Comparison of ENCODE assay signal across 27 cellular contexts in the genomic region with DNA sequence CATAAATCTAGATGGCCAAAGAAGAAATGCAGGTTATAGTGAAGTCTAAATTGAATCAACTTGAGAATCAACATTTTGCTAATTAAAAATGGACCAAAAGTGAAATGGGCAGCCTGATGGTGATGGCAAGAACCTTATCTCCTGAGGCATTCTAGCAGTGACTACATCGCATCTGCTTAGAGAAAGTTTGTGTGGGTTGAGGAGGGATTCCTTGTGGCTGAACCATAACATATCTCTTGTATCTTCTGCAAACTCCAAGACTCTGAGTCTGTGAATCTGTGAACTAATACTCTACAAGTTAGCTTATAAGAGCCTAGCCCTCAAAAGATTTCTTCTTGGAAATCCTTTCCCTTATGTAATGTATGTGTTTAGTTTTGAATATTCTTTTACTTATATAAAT.
"Had no signal": no experiment of that assay in that cellular context is flagged by ENCODE, and none has a peak within 500 bp of the region (broad histone marks: within the 10 kb centered on the region; RNA-seq: fewer than 3 reads in every experiment).

No MANE protein-coding gene starts in this region.

- H3K36me3 ChIP-seq: colonic mucosa, right lobe of liver had no signal

- H3K9me3 Mint-ChIP-seq: activated naive CD4-positive, alpha-beta T cell treated with anti-CD3 and anti-CD28 coated beads, Interleukin-2, amount 10 ng/mL, durations not matched to agents 7 days and 5 days; activated naive CD8-positive, alpha-beta T cell treated with anti-CD3 and anti-CD28 coated beads, Interleukin-2, amount 10 ng/mL, durations not matched to agents 7 days and 5 days; effector memory CD8-positive, alpha-beta T cell; natural killer cell treated with Interleukin-12 subunit alpha and Interleukin-12 subunit beta and Interleukin-15 and Interleukin-18, amount 100 ng/mL, for 72 hours; stimulated activated memory B cell treated with anti-CD40 and anti-IgM and Interleukin-4, amounts not matched to agents 10 μg/mL and 1 μg/mL and 100 μg/mL, for 72 hours; stimulated activated naive CD8-positive, alpha-beta T cell treated with anti-CD3 and anti-CD28 coated beads, Interleukin-15, amount 100 ng/mL, for 72 hours; T-helper 2 cell treated with Interferon-gamma antibody and Interleukin-4, amounts not matched to agents 5 μg/mL and 100 μg/mL, for 36 hours; type B pancreatic cell had no signal

- H3K4me3 ChIP-seq: colonic mucosa, mucosa of descending colon, right lobe of liver, skin epidermis had no signal

- ATAC-seq: effector memory CD8-positive, alpha-beta T cell; esophagus mucosa; left ventricle myocardium superior; mucosa of descending colon; natural killer cell treated with Interleukin-12 subunit alpha and Interleukin-12 subunit beta and Interleukin-15 and Interleukin-18, amount 100 ng/mL, for 72 hours; right lobe of liver; stimulated activated memory B cell treated with anti-CD40 and anti-IgM and Interleukin-4, amounts not matched to agents 10 μg/mL and 1 μg/mL and 100 μg/mL, for 72 hours; stimulated activated naive CD8-positive, alpha-beta T cell treated with anti-CD3 and anti-CD28 coated beads, Interleukin-15, amount 100 ng/mL, for 72 hours had no signal

- H3K27ac ChIP-seq: colonic mucosa, right lobe of liver, skin epidermis, VCaP had no signal

- H3K4me1 Mint-ChIP-seq: activated naive CD4-positive, alpha-beta T cell treated with anti-CD3 and anti-CD28 coated beads, Interleukin-2, amount 10 ng/mL, durations not matched to agents 7 days and 5 days; activated naive CD8-positive, alpha-beta T cell treated with anti-CD3 and anti-CD28 coated beads, Interleukin-2, amount 10 ng/mL, durations not matched to agents 7 days and 5 days; stimulated activated memory B cell treated with anti-CD40 and anti-IgM and Interleukin-4, amounts not matched to agents 10 μg/mL and 1 μg/mL and 100 μg/mL, for 72 hours; stimulated activated naive CD8-positive, alpha-beta T cell treated with anti-CD3 and anti-CD28 coated beads, Interleukin-15, amount 100 ng/mL, for 72 hours had no signal

- DNase-seq: activated CD4-positive, alpha-beta T cell treated with anti-CD3 and anti-CD28 coated beads for 4 hours; activated CD4-positive, alpha-beta T cell treated with anti-CD3 and anti-CD28 coated beads, Interleukin-2, amount 50 U/mL, for 4 hours; activated effector memory CD4-positive, alpha-beta T cell treated with anti-CD3 and anti-CD28 coated beads, Interleukin-2, amount 50 U/mL, for 16 hours; activated naive CD4-positive, alpha-beta T cell treated with anti-CD3 and anti-CD28 coated beads, Interleukin-2, amount 10 ng/mL, durations not matched to agents 7 days and 5 days; activated naive CD8-positive, alpha-beta T cell treated with anti-CD3 and anti-CD28 coated beads, Interleukin-2, amount 10 ng/mL, durations not matched to agents 7 days and 5 days; activated T-cell treated with anti-CD3 and anti-CD28 coated beads for 4 hours; amygdala; colonic mucosa; effector memory CD8-positive, alpha-beta T cell; foreskin melanocyte; islet precursor cell; left ventricle myocardium superior; mucosa of descending colon; right lobe of liver; stimulated activated CD4-positive, alpha-beta T cell treated with anti-CD3 and anti-CD28 coated beads, Interleukin-1b, Interleukin-23, amount 100 ng/mL, for 48 hours; stimulated activated CD4-positive, alpha-beta T cell treated with anti-CD3 and anti-CD28 coated beads, Interleukin-4, amount 100 ng/mL, for 4 hours; stimulated activated CD8-positive, alpha-beta memory T cell treated with anti-CD3 and anti-CD28 coated beads, Interleukin-4, amount 100 ng/mL, for 48 hours; stimulated activated naive CD8-positive, alpha-beta T cell treated with anti-CD3 and anti-CD28 coated beads, Interleukin-15, amount 100 ng/mL, for 72 hours; substantia nigra; T-helper 1 cell had no signal

- H3K27me3 Mint-ChIP-seq: activated naive CD4-positive, alpha-beta T cell treated with anti-CD3 and anti-CD28 coated beads, Interleukin-2, amount 10 ng/mL, durations not matched to agents 7 days and 5 days; activated naive CD8-positive, alpha-beta T cell treated with anti-CD3 and anti-CD28 coated beads, Interleukin-2, amount 10 ng/mL, durations not matched to agents 7 days and 5 days; effector memory CD8-positive, alpha-beta T cell; stimulated activated memory B cell treated with anti-CD40 and anti-IgM and Interleukin-4, amounts not matched to agents 10 μg/mL and 1 μg/mL and 100 μg/mL, for 72 hours; stimulated activated naive CD8-positive, alpha-beta T cell treated with anti-CD3 and anti-CD28 coated beads, Interleukin-15, amount 100 ng/mL, for 72 hours; type B pancreatic cell had no signal

- H3K9me3 ChIP-seq: colonic mucosa, mucosa of descending colon, right lobe of liver had no signal

- H3K36me3 Mint-ChIP-seq: activated naive CD4-positive, alpha-beta T cell treated with anti-CD3 and anti-CD28 coated beads, Interleukin-2, amount 10 ng/mL, durations not matched to agents 7 days and 5 days; activated naive CD8-positive, alpha-beta T cell treated with anti-CD3 and anti-CD28 coated beads, Interleukin-2, amount 10 ng/mL, durations not matched to agents 7 days and 5 days; natural killer cell treated with Interleukin-12 subunit alpha and Interleukin-12 subunit beta and Interleukin-15 and Interleukin-18, amount 100 ng/mL, for 72 hours; stimulated activated memory B cell treated with anti-CD40 and anti-IgM and Interleukin-4, amounts not matched to agents 10 μg/mL and 1 μg/mL and 100 μg/mL, for 72 hours had no signal

- H3K4me3 Mint-ChIP-seq: activated naive CD4-positive, alpha-beta T cell treated with anti-CD3 and anti-CD28 coated beads, Interleukin-2, amount 10 ng/mL, durations not matched to agents 7 days and 5 days; activated naive CD8-positive, alpha-beta T cell treated with anti-CD3 and anti-CD28 coated beads, Interleukin-2, amount 10 ng/mL, durations not matched to agents 7 days and 5 days; effector memory CD8-positive, alpha-beta T cell; natural killer cell treated with Interleukin-12 subunit alpha and Interleukin-12 subunit beta and Interleukin-15 and Interleukin-18, amount 100 ng/mL, for 72 hours; stimulated activated memory B cell treated with anti-CD40 and anti-IgM and Interleukin-4, amounts not matched to agents 10 μg/mL and 1 μg/mL and 100 μg/mL, for 72 hours; stimulated activated naive CD8-positive, alpha-beta T cell treated with anti-CD3 and anti-CD28 coated beads, Interleukin-15, amount 100 ng/mL, for 72 hours; T-helper 2 cell treated with Interferon-gamma antibody and Interleukin-4, amounts not matched to agents 5 μg/mL and 100 μg/mL, for 36 hours; type B pancreatic cell had no signal

- H3K4me1 ChIP-seq: colonic mucosa, right lobe of liver had no signal

- H3K27ac Mint-ChIP-seq: activated naive CD4-positive, alpha-beta T cell treated with anti-CD3 and anti-CD28 coated beads, Interleukin-2, amount 10 ng/mL, durations not matched to agents 7 days and 5 days; activated naive CD8-positive, alpha-beta T cell treated with anti-CD3 and anti-CD28 coated beads, Interleukin-2, amount 10 ng/mL, durations not matched to agents 7 days and 5 days; effector memory CD8-positive, alpha-beta T cell; natural killer cell treated with Interleukin-12 subunit alpha and Interleukin-12 subunit beta and Interleukin-15 and Interleukin-18, amount 100 ng/mL, for 72 hours; stimulated activated memory B cell treated with anti-CD40 and anti-IgM and Interleukin-4, amounts not matched to agents 10 μg/mL and 1 μg/mL and 100 μg/mL, for 72 hours; stimulated activated naive CD8-positive, alpha-beta T cell treated with anti-CD3 and anti-CD28 coated beads, Interleukin-15, amount 100 ng/mL, for 72 hours; T-helper 2 cell treated with Interferon-gamma antibody and Interleukin-4, amounts not matched to agents 5 μg/mL and 100 μg/mL, for 36 hours; type B pancreatic cell had no signal

- H3K27me3 ChIP-seq: colonic mucosa, right lobe of liver had no signal
